ENCODE assay signal across 8 cellular contexts in the genomic region with DNA sequence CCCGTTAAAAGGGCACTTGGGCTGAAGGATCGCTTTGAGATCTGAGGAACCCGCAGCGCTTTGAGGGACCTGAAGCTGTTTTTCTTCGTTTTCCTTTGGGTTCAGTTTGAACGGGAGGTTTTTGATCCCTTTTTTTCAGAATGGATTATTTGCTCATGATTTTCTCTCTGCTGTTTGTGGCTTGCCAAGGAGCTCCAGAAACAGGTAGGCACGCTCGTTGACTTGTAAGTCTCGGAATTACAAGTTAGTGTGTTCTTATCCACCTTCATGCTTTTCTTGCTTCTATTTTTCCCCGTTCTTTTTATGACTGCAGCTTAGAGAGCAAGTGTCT. TPM values are rescaled to one million over a fixed set of nuclear protein-coding genes. Genes with fewer than 3 reads are reported as not detected.
DNase-seq lines count a peak whose midpoint lies in the region; ATAC-seq, FAIRE-seq and TF ChIP-seq lines count a peak whose summit lies in the region.

No MANE protein-coding gene starts in this region.

- peaks cover 12% of the 10 kb centered on the region for H3K4me1 ChIP-seq in IMR-90 (ENCODE audit: control insufficient read depth, insufficient read depth, low read length)
- H3K4me1 ChIP-seq in ectodermal cell (ENCODE audit: control insufficient read depth, insufficient read depth, low read length): peaks cover 10% of the 10 kb centered on the region

- no peak for TF ChIP-seq POLR2A in IMR-90 (IDR thresholded peaks at IDR 0.05; ENCODE audit: low read depth, low read length)

- H3K9me3 Mint-ChIP-seq in osteocyte (ENCODE audit: unreplicated experiment): no peaks in the 10 kb centered on the region

- H3K4me3 Mint-ChIP-seq in osteocyte (ENCODE audit: unreplicated experiment): peak overlapping the region; percentile 86

- H3K23ac ChIP-seq in IMR-90 (ENCODE audit: low read depth, low read length): no peak overlapping the region

- H2AK9ac ChIP-seq in IMR-90 (replicated peaks; ENCODE audit: low read depth, low read length, poor library complexity): no peak overlapping the region

- dilution Hi-C loops in IMR-90 (cut with HindIII; ENCODE audit: low sequenced_read_pairs, unreplicated experiment): no loop called here

- no peaks in the 10 kb centered on the region for H4K20me1 ChIP-seq in IMR-90 (ENCODE audit: insufficient read depth, low read length)

- no peak overlapping the region for H2BK20ac ChIP-seq in IMR-90 (ENCODE audit: low read depth, low read length)

- peak overlapping the region; percentile 98 for H3K4me2 ChIP-seq in IMR-90 (ENCODE audit: low read depth, low read length)

- peak overlapping the region; percentile 48 for H3K4ac ChIP-seq in IMR-90 (ENCODE audit: low read depth, low read length)

- no peak overlapping the region for H2AK5ac ChIP-seq in IMR-90 (ENCODE audit: low read depth, low read length)

- peaks cover 9% of the 10 kb centered on the region for H3K36me3 Mint-ChIP-seq in osteocyte (ENCODE audit: unreplicated experiment)

- TSS peak; percentile 98 for BruUV-seq in IMR-90 (replicated peaks; lab: Mats Ljungman, UMichigan)

- peak overlapping the region; percentile 86 for H3K27ac Mint-ChIP-seq in osteocyte (ENCODE audit: unreplicated experiment)

- H3K14ac ChIP-seq in IMR-90 (replicated peaks; ENCODE audit: low read depth, low read length): peak overlapping the region; percentile 6; the same call in 1 of the 2 replicates

- H2BK15ac ChIP-seq in IMR-90 (ENCODE audit: low read depth, low read length): no peak overlapping the region; the same call in 2 of the 3 replicates

- H3K27me3 Mint-ChIP-seq in osteocyte (ENCODE audit: unreplicated experiment): no peaks in the 10 kb centered on the region

- H3K9me3 ChIP-seq in IMR-90 (ENCODE audit: control insufficient read depth, insufficient read depth, low read length): no peaks in the 10 kb centered on the region
- H3K9me3 ChIP-seq in ectodermal cell (ENCODE audit: control insufficient read depth, low read length): no peaks in the 10 kb centered on the region

- no peak for FAIRE-seq in HTR-8/SVneo (lab: Jason Lieb, UNC)

- peak overlapping the region; percentile 17; the same call in 1 of the 2 replicates for H3K18ac ChIP-seq in IMR-90 (ENCODE audit: low read depth, low read length)

- no peak overlapping the region for H4K5ac ChIP-seq in IMR-90 (ENCODE audit: low read depth, low read length)

- H2BK120ac ChIP-seq in IMR-90 (ENCODE audit: low read depth, low read length): peak overlapping the region; percentile 27

- CTCF ChIA-PET in IMR-90 (lab: Yijun Ruan, JAX): interaction anchor here (0.6 to 4.2 kb wide), 23 partner anchors 8 to 706 kb away, joined by 3 to 21 read pairs (median 3); no protein-coding TSS in a partner anchor

- no peaks in the 10 kb centered on the region for H3K9me1 ChIP-seq in IMR-90 (ENCODE audit: insufficient read depth, low read length)

- peak overlapping the region; percentile 82 for H2AFZ ChIP-seq in IMR-90 (replicated peaks; ENCODE audit: low read length, poor library complexity)

- peak overlapping the region; percentile 28 for H2BK5ac ChIP-seq in IMR-90 (ENCODE audit: low read depth, low read length, poor library complexity, severe bottlenecking)

- TF ChIP-seq CTCF in GM12875 (IDR thresholded peaks at IDR 0.05; ENCODE audit: borderline replicate concordance, insufficient read depth, low read depth, low read length) (no peak), IMR-90 (conservative IDR thresholded peaks at IDR 0.05; ENCODE audit: low read depth, low read length) (no peak), osteocyte (IDR thresholded peaks at IDR 0.05) (no peak)

- peaks cover 1% of the 10 kb centered on the region; the same call in 1 of the 2 replicates for H3K36me3 ChIP-seq in IMR-90 (ENCODE audit: control insufficient read depth, insufficient read depth, low read length)
- H3K36me3 ChIP-seq in ectodermal cell (ENCODE audit: control insufficient read depth, insufficient read depth, low read length): no peaks in the 10 kb centered on the region

- H4K91ac ChIP-seq in IMR-90 (ENCODE audit: insufficient read depth, low read depth, low read length): peak overlapping the region; percentile 69

- intact Hi-C loops in IMR-90 (cut with micrococcal nuclease) (loop anchor here (1.0 to 10.0 kb wide), 5 partner anchors 143 to 604 kb away; no protein-coding TSS in a partner anchor), posterior vena cava (cut with DNase I) (loop anchor here in 1 of 2 donors (10.0 kb wide), 1 partner anchor 314 kb away; no protein-coding TSS in a partner anchor)

- POLR2A ChIA-PET in IMR-90 (lab: Charles Lee; ENCODE audit: unreplicated experiment): interaction anchor here (0.6 kb wide), 1 partner anchor 315 kb away, joined by 3 read pairs; no protein-coding TSS in a partner anchor

- H3K4me1 Mint-ChIP-seq in osteocyte (ENCODE audit: unreplicated experiment): peaks cover 59% of the 10 kb centered on the region

- no peak for ATAC-seq in IMR-90 (ENCODE audit: low read depth)
- ATAC-seq in HG02973 (IDR thresholded peaks at IDR 0.05; ENCODE audit: unreplicated experiment): no peak

- peak overlapping the region; percentile 53; the same call in 1 of the 2 replicates for H3K56ac ChIP-seq in IMR-90 (ENCODE audit: extremely low read depth, insufficient read depth, low read length)

- H3K27me3 ChIP-seq in IMR-90 (ENCODE audit: control insufficient read depth, insufficient read depth, low read length) (no peaks in the 10 kb centered on the region), ectodermal cell (ENCODE audit: control insufficient read depth, insufficient read depth, low read length, poor library complexity, severe bottlenecking) (peaks cover 30% of the 10 kb centered on the region)

- WGBS in IMR-90 (ENCODE audit: extremely low coverage in 2 of 2, insufficient read length in 1 of 2), 2 experiments: no CpG with 5 or more reads among the region's 10 CpGs
- WGBS in ectodermal cell, 2 experiments: 14 to 19% methylated on average over 9 to 10 of the region's 10 CpGs

- H3K9ac ChIP-seq in IMR-90 (ENCODE audit: low read depth, low read length): peak overlapping the region; percentile 89

- peaks cover 6 to 16% of the 10 kb centered on the region in 2 experiments; a peak in 3 of 4 replicates for H3K79me1 ChIP-seq in IMR-90 (ENCODE audit: low read depth in 1 of 2, low read length in 2 of 2)

- in situ Hi-C loops in IMR-90 (cut with MboI; ENCODE audit: low sequenced_read_pairs): no loop called here

- H3K27ac ChIP-seq in IMR-90 (ENCODE audit: insufficient read depth, low read length): peak overlapping the region; percentile 64
- H3K27ac ChIP-seq in ectodermal cell (ENCODE audit: insufficient read depth, low read depth, low read length, poor library complexity, severe bottlenecking): no peak overlapping the region

- peak overlapping the region; percentile 44 for H3K4me3 ChIP-seq in GM12875 (ENCODE audit: low read depth, low read length)
- peak overlapping the region; percentile 74 for H3K4me3 ChIP-seq in IMR-90 (ENCODE audit: insufficient read depth, low read depth, low read length)
- H3K4me3 ChIP-seq in ectodermal cell (ENCODE audit: insufficient read depth, low read depth, low read length): peak overlapping the region; percentile 36

- DNase-seq in IMR-90 (no peak), osteocyte (ENCODE audit: extremely low spot score, unreplicated experiment) (no peak), SIG-M5 (lab: John Stamatoyannopoulos, UW) (no peak), posterior vena cava (ENCODE audit: low spot score) (no peak), HTR-8/SVneo (ENCODE audit: insufficient read length, low spot score) (no peak)

- TF ChIP-seq RAD21 in IMR-90 (IDR thresholded peaks at IDR 0.05; ENCODE audit: low read length): no peak

- peak overlapping the region; percentile 11 to 45; a peak in 3 of 4 replicates for H4K8ac ChIP-seq in IMR-90 (ENCODE audit: low read depth in 2 of 2, low read length in 2 of 2)

TF ChIP-seq in IMR-90, 13 proteins besides CTCF, POLR2A, EP300 and RAD21 (continues in another document):
- TF ChIP-seq RCOR1 (IDR thresholded peaks at IDR 0.05; ENCODE audit: insufficient replicate concordance, low read length): no peak
- TF ChIP-seq CHD1 (IDR thresholded peaks at IDR 0.05; ENCODE audit: low read depth, low read length): no peak
- TF ChIP-seq NFE2L2 (IDR thresholded peaks at IDR 0.05; ENCODE audit: low read depth, low read length): no peak
- no peak for TF ChIP-seq CEBPB (IDR thresholded peaks at IDR 0.05; ENCODE audit: low read depth, low read length)
- TF ChIP-seq SMC3 (IDR thresholded peaks at IDR 0.05; ENCODE audit: low read depth, low read length): no peak
- no peak for TF ChIP-seq RFX5 (IDR thresholded peaks at IDR 0.05; ENCODE audit: low read depth, low read length)
- TF ChIP-seq BHLHE40 (IDR thresholded peaks at IDR 0.05; ENCODE audit: low read depth, low read length): no peak
- TF ChIP-seq, protein P1, sequence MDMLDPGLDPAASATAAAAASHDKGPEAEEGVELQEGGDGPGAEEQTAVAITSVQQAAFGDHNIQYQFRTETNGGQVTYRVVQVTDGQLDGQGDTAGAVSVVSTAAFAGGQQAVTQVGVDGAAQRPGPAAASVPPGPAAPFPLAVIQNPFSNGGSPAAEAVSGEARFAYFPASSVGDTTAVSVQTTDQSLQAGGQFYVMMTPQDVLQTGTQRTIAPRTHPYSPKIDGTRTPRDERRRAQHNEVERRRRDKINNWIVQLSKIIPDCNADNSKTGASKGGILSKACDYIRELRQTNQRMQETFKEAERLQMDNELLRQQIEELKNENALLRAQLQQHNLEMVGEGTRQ (IDR thresholded peaks at IDR 0.05; ENCODE audit: low read depth, low read length): no peak
- TF ChIP-seq MXI1 (IDR thresholded peaks at IDR 0.05; ENCODE audit: borderline replicate concordance, low read depth, low read length): no peak
- no peak for TF ChIP-seq MAFK (IDR thresholded peaks at IDR 0.05; ENCODE audit: low read depth, low read length)
- TF ChIP-seq FOS (IDR thresholded peaks at IDR 0.05; ENCODE audit: low read depth, low read length): no peak
- no peak for TF ChIP-seq MAZ (IDR thresholded peaks at IDR 0.05; ENCODE audit: borderline replicate concordance, low read depth, low read length)

RNA-seq across cellular contexts. Expression of a gene that starts 0.3 kb away (rescaled TPM):
- total RNA-seq in IMR-90 (2012; rRNA removed) (5.6 and 8.6 TPM in 2 replicates), osteocyte (10.9 and 13.2 TPM in 2 replicates), posterior vena cava (1 to 10 TPM; 4.0 to 7.2 TPM)
- polyA plus RNA-seq in IMR-90 (2012; rRNA removed): 8.5 and 9.0 TPM in 2 replicates
- polyA plus RNA-seq in IMR-90 (2012; cell fraction: cytosol; rRNA removed): 3.2 and 5.6 TPM in 2 replicates
- 7.5 and 15.6 TPM in 2 replicates for polyA plus RNA-seq in IMR-90 (2012; cell fraction: nucleus; rRNA removed; ENCODE audit: low replicate concordance)
- 2.1 TPM for polyA plus RNA-seq in ectodermal cell (2013, experiment 1 of 4)
- 2.8 TPM for polyA plus RNA-seq in ectodermal cell (2013, experiment 2 of 4)
- polyA plus RNA-seq in ectodermal cell (2013, experiment 3 of 4): 2.4 TPM
- 3.0 TPM for polyA plus RNA-seq in ectodermal cell (2013, experiment 4 of 4)
